16 cellular contexts compared by ENCODE assay signal in genomic region chr17:31433811-31434210, GRCh38.
"Had no signal": no experiment of that assay in that cellular context is flagged by ENCODE, and none has a peak within 500 bp of the region (broad histone marks: within the 10 kb centered on the region; RNA-seq: fewer than 3 reads in every experiment).

No MANE protein-coding gene starts in this region.

- H3K36me3 ChIP-seq: esophagus squamous epithelium, gastroesophageal sphincter, spleen, tibial nerve had no signal

- H3K4me1 ChIP-seq: psoas muscle, testis had no signal

- H3K9me3 ChIP-seq: esophagus squamous epithelium, gastroesophageal sphincter, psoas muscle, spleen, testis, tibial nerve had no signal

- H3K27me3 ChIP-seq: testis had no signal

- H3K4me3 ChIP-seq: esophagus squamous epithelium, gastroesophageal sphincter, lung, psoas muscle, spleen, testis, tibial nerve had no signal

- DNase-seq: esophagus squamous epithelium; foreskin fibroblast; glutamatergic neuron; left colon; left ventricle myocardium superior; mesenchymal stem cell; midbrain; psoas muscle; retina; spleen; stimulated activated naive B cell treated with anti-CD40 and anti-IgM and Interleukin-4, amounts not matched to agents 10 μg/mL and 1 μg/mL and 100 μg/mL, for 72 hours; stimulated activated naive CD8-positive, alpha-beta T cell treated with anti-CD3 and anti-CD28 coated beads, Interleukin-15, amount 100 ng/mL, for 72 hours; testis had no signal

- H3K27ac ChIP-seq: esophagus squamous epithelium, gastroesophageal sphincter, psoas muscle, spleen, testis, tibial nerve had no signal
